20 cellular contexts compared by ENCODE assay signal in genomic region chr1:8698012-8698411, GRCh38.
DNase-seq lines count a peak whose midpoint lies in the region; ATAC-seq, FAIRE-seq and TF ChIP-seq lines count a peak whose summit lies in the region.
"Had no signal": no experiment of that assay in that cellular context is flagged by ENCODE, and none has a peak within 500 bp of the region (broad histone marks: within the 10 kb centered on the region; RNA-seq: fewer than 3 reads in every experiment).

No MANE protein-coding gene starts in this region.

- no peak for DNase-seq in A549 (ENCODE audit: low read depth in 1 of 2, low spot score in 1 of 2)
- DNase-seq in GM12891 (ENCODE audit: insufficient read length, low spot score), result no peak
- DNase-seq in WTC11 (ENCODE audit: low spot score), result no peak
- no peak for DNase-seq in glutamatergic neuron
- no peak for DNase-seq in NCI-H1694 (lab: John Stamatoyannopoulos, UW)
- no peak for DNase-seq in OCI-M1 (lab: John Stamatoyannopoulos, UW)
- no peak for DNase-seq in NCI-H345 treated with DMSO at 0.1 percent for 48 hours (lab: John Stamatoyannopoulos, UW; ENCODE audit: unreplicated experiment)
- DNase-seq: BE2C; CD4-positive, alpha-beta T cell; COR-L47; DMS79; GM23248; NCI-H1436; NCI-H2029; NCI-H446 treated with DMSO at 0.1 percent for 48 hours had no signal

- peak overlapping the region in 1 of 2 experiments; percentile 30; a peak in 1 of 6 replicates for H3K27ac ChIP-seq in A549
- H3K27ac ChIP-seq: GM23248 had no signal

- no peak for TF ChIP-seq EP300 in A549 (IDR thresholded peaks at IDR 0.05)

- no peaks in the 10 kb centered on the region for H3K36me3 Mint-ChIP-seq in WTC11
- no peaks in the 10 kb centered on the region for H3K36me3 Mint-ChIP-seq in glutamatergic neuron (ENCODE audit: unreplicated experiment)

- peaks cover 67% of the 10 kb centered on the region for H3K4me1 Mint-ChIP-seq in WTC11
- peaks cover 36% of the 10 kb centered on the region for H3K4me1 Mint-ChIP-seq in glutamatergic neuron (ENCODE audit: low read depth, unreplicated experiment)

- peaks cover 46% of the 10 kb centered on the region for H3K4me1 ChIP-seq in A549
- H3K4me1 ChIP-seq: BE2C had no signal

- ATAC-seq in A549 (no peak), WTC11 (no peak), HG03108 (IDR thresholded peaks at IDR 0.05; ENCODE audit: unreplicated experiment) (no peak)
- ATAC-seq: K562, SK-N-SH treated with all-trans-retinoic acid at 6 μM for 48 hours had no signal

- FAIRE-seq in A549 (lab: Jason Lieb, UNC), result no peak
- FAIRE-seq in GM12891 (lab: Jason Lieb, UNC), result peak; percentile 41
- FAIRE-seq: A204.1, K562 had no signal

- no peaks in the 10 kb centered on the region for H3K9me3 Mint-ChIP-seq in WTC11
- peaks cover 11% of the 10 kb centered on the region for H3K9me3 Mint-ChIP-seq in glutamatergic neuron (ENCODE audit: unreplicated experiment)
- H3K9me3 Mint-ChIP-seq: CD4-positive, alpha-beta T cell had no signal

- CTCF ChIA-PET in A549 (lab: Yijun Ruan, JAX), result interaction anchor here (0.6 to 1.5 kb wide), 3 partner anchors 29 to 181 kb away, joined by 3 to 5 read pairs (median 3); no protein-coding TSS in a partner anchor
- CTCF ChIA-PET in WTC11 (lab: Charles Lee), result interaction anchor here (1.7 kb wide), 1 partner anchor 27 kb away, joined by 5 read pairs; no protein-coding TSS in a partner anchor

- no peak for TF ChIP-seq RAD21 in A549 (conservative IDR thresholded peaks at IDR 0.05 in 1 of 2, IDR thresholded peaks at IDR 0.05 in 1 of 2)

- TF ChIP-seq POLR2A in A549 (IDR thresholded peaks at IDR 0.05; ENCODE audit: low read length), result no peak
- no peak for TF ChIP-seq POLR2A in GM12891 (IDR thresholded peaks at IDR 0.05; ENCODE audit: low read depth, low read length)

- POLR2A ChIA-PET in A549 (lab: Yijun Ruan, JAX) (no interaction called here), WTC11 (lab: Charles Lee) (no interaction called here)

- TF ChIP-seq CTCF in A549 (IDR thresholded peaks at IDR 0.05) (no peak), WTC11 (IDR thresholded peaks at IDR 0.05) (no peak), glutamatergic neuron (IDR thresholded peaks at IDR 0.05; ENCODE audit: partially characterized antibody, unreplicated experiment) (no peak)

- no peak overlapping the region for H3K4me3 ChIP-seq in A549
- H3K4me3 ChIP-seq: GM23248, HAP-1, K562 had no signal

- H3K4me3 Mint-ChIP-seq in WTC11, result no peak overlapping the region
- peak overlapping the region; percentile 45 for H3K4me3 Mint-ChIP-seq in glutamatergic neuron (ENCODE audit: unreplicated experiment)
- H3K4me3 Mint-ChIP-seq: CD4-positive, alpha-beta T cell had no signal

- H3K4me2 ChIP-seq in A549, result peak overlapping the region; percentile 81; the same call in 1 of the 3 replicates

- 81% methylated on average over 2 of the region's 2 CpGs for WGBS in A549 (ENCODE audit: missing lambda C conversion rate)

- no peaks in the 10 kb centered on the region for H3K9me3 ChIP-seq in A549
- H3K9me3 ChIP-seq: BE2C, HAP-1 had no signal

- H3K27me3 Mint-ChIP-seq in WTC11 (ENCODE audit: low read depth) (no peaks in the 10 kb centered on the region), glutamatergic neuron (ENCODE audit: unreplicated experiment) (peaks cover 10% of the 10 kb centered on the region)

- H3K27ac Mint-ChIP-seq in WTC11 (peak overlapping the region; percentile 40; the same call in 1 of the 2 replicates), glutamatergic neuron (ENCODE audit: unreplicated experiment) (peak overlapping the region; percentile 22)
- H3K27ac Mint-ChIP-seq: CD4-positive, alpha-beta T cell had no signal

TF ChIP-seq in A549, 52 proteins besides CTCF, POLR2A, EP300 and RAD21:
- no peak for TF ChIP-seq CHD2 (IDR thresholded peaks at IDR 0.05; ENCODE audit: low read length, partially characterized antibody)
- no peak for TF ChIP-seq BCL3 (IDR thresholded peaks at IDR 0.05)

TF ChIP-seq in GM12891, 5 proteins besides CTCF, POLR2A, EP300 and RAD21:
- no peak for TF ChIP-seq PAX5 (IDR thresholded peaks at IDR 0.05; ENCODE audit: insufficient read depth, low read length, severe bottlenecking)

TF ChIP-seq in WTC11, 78 proteins besides CTCF, POLR2A, EP300 and RAD21:
- TF ChIP-seq HMGA2 (CRISPR knock-in tag; IDR thresholded peaks at IDR 0.05), result no peak
- TF ChIP-seq JUN (CRISPR knock-in tag; IDR thresholded peaks at IDR 0.05), result no peak
- no peak for TF ChIP-seq NR3C1 (CRISPR knock-in tag; conservative IDR thresholded peaks at IDR 0.05; ENCODE audit: low read depth)
- TF ChIP-seq ERG (CRISPR knock-in tag; IDR thresholded peaks at IDR 0.05), result no peak
- no peak for TF ChIP-seq FOXK1 (CRISPR knock-in tag; IDR thresholded peaks at IDR 0.05)
- TF ChIP-seq USF1 (CRISPR knock-in tag; IDR thresholded peaks at IDR 0.05), result no peak
